In the genomic region with DNA sequence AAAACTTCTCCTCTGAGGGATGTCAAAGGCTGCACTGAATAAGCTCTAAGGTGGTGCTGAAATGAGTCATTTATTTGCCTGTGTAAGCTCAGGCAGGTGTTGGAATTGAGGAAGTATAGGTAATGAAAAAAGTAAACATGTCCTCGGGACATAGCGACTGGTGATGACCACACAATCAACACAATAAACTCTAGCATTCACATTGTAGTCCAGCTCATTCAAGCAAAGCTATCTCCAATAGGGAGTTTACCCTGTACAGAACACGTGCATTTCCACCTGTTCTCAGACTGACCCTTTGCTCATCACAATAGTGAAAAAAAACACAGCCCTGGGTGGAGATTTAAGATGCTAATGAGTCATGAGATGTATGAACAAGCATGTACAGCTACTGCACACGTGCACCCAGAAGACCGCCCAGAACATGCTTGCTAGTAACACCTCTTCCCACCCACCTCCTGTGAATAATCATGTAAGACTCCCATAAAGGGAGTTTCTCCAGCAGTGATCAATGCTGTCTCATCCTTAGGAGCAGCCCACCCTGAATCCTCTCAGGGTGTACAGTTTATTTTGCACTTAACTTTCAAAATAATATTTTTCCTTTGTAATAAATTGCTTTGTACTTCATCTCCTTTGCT, we compare ENCODE assay signal across 2 cellular contexts.
TF ChIP-seq lines count a peak whose summit lies in the region.

No MANE protein-coding gene starts in this region.

TF ChIP-seq in GM23338, 12 proteins besides CTCF, POLR2A, EP300 and RAD21 (continued from another document):
- TF ChIP-seq, protein P1, sequence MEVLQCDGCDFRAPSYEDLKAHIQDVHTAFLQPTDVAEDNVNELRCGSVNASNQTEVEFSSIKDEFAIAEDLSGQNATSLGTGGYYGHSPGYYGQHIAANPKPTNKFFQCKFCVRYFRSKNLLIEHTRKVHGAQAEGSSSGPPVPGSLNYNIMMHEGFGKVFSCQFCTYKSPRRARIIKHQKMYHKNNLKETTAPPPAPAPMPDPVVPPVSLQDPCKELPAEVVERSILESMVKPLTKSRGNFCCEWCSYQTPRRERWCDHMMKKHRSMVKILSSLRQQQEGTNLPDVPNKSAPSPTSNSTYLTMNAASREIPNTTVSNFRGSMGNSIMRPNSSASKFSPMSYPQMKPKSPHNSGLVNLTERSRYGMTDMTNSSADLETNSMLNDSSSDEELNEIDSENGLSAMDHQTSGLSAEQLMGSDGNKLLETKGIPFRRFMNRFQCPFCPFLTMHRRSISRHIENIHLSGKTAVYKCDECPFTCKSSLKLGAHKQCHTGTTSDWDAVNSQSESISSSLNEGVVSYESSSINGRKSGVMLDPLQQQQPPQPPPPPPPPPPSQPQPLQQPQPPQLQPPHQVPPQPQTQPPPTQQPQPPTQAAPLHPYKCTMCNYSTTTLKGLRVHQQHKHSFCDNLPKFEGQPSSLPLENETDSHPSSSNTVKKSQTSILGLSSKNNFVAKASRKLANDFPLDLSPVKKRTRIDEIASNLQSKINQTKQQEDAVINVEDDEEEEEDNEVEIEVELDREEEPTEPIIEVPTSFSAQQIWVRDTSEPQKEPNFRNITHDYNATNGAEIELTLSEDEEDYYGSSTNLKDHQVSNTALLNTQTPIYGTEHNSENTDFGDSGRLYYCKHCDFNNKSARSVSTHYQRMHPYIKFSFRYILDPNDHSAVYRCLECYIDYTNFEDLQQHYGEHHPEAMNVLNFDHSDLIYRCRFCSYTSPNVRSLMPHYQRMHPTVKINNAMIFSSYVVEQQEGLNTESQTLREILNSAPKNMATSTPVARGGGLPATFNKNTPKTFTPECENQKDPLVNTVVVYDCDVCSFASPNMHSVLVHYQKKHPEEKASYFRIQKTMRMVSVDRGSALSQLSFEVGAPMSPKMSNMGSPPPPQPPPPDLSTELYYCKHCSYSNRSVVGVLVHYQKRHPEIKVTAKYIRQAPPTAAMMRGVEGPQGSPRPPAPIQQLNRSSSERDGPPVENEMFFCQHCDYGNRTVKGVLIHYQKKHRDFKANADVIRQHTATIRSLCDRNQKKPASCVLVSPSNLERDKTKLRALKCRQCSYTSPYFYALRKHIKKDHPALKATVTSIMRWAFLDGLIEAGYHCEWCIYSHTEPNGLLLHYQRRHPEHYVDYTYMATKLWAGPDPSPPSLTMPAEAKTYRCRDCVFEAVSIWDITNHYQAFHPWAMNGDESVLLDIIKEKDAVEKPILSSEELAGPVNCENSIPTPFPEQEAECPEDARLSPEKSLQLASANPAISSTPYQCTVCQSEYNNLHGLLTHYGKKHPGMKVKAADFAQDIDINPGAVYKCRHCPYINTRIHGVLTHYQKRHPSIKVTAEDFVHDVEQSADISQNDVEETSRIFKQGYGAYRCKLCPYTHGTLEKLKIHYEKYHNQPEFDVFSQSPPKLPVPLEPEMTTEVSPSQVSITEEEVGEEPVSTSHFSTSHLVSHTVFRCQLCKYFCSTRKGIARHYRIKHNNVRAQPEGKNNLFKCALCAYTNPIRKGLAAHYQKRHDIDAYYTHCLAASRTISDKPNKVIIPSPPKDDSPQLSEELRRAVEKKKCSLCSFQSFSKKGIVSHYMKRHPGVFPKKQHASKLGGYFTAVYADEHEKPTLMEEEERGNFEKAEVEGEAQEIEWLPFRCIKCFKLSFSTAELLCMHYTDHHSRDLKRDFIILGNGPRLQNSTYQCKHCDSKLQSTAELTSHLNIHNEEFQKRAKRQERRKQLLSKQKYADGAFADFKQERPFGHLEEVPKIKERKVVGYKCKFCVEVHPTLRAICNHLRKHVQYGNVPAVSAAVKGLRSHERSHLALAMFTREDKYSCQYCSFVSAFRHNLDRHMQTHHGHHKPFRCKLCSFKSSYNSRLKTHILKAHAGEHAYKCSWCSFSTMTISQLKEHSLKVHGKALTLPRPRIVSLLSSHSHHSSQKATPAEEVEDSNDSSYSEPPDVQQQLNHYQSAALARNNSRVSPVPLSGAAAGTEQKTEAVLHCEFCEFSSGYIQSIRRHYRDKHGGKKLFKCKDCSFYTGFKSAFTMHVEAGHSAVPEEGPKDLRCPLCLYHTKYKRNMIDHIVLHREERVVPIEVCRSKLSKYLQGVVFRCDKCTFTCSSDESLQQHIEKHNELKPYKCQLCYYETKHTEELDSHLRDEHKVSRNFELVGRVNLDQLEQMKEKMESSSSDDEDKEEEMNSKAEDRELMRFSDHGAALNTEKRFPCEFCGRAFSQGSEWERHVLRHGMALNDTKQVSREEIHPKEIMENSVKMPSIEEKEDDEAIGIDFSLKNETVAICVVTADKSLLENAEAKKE (CRISPR knock-in tag; IDR thresholded peaks at IDR 0.05): no peak
- no peak for TF ChIP-seq ZNF114 (CRISPR knock-in tag; IDR thresholded peaks at IDR 0.05)
- no peak for TF ChIP-seq NANOG (IDR thresholded peaks at IDR 0.05; ENCODE audit: borderline replicate concordance)
- TF ChIP-seq, protein P2, sequence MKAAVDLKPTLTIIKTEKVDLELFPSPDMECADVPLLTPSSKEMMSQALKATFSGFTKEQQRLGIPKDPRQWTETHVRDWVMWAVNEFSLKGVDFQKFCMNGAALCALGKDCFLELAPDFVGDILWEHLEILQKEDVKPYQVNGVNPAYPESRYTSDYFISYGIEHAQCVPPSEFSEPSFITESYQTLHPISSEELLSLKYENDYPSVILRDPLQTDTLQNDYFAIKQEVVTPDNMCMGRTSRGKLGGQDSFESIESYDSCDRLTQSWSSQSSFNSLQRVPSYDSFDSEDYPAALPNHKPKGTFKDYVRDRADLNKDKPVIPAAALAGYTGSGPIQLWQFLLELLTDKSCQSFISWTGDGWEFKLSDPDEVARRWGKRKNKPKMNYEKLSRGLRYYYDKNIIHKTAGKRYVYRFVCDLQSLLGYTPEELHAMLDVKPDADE (IDR thresholded peaks at IDR 0.05): no peak
- TF ChIP-seq STAT1 (IDR thresholded peaks at IDR 0.05; ENCODE audit: unreplicated experiment): no peak
- TF ChIP-seq ZNF331 (CRISPR knock-in tag; IDR thresholded peaks at IDR 0.05; ENCODE audit: low read depth): no peak
- TF ChIP-seq JUNB (IDR thresholded peaks at IDR 0.05; ENCODE audit: unreplicated experiment): no peak
- TF ChIP-seq EZH2phosphoT487 (IDR thresholded peaks at IDR 0.05; ENCODE audit: unreplicated experiment): no peak

TF ChIP-seq in liver, 16 proteins besides CTCF, POLR2A, EP300 and RAD21 (continued from another document):
- TF ChIP-seq, protein P3, sequence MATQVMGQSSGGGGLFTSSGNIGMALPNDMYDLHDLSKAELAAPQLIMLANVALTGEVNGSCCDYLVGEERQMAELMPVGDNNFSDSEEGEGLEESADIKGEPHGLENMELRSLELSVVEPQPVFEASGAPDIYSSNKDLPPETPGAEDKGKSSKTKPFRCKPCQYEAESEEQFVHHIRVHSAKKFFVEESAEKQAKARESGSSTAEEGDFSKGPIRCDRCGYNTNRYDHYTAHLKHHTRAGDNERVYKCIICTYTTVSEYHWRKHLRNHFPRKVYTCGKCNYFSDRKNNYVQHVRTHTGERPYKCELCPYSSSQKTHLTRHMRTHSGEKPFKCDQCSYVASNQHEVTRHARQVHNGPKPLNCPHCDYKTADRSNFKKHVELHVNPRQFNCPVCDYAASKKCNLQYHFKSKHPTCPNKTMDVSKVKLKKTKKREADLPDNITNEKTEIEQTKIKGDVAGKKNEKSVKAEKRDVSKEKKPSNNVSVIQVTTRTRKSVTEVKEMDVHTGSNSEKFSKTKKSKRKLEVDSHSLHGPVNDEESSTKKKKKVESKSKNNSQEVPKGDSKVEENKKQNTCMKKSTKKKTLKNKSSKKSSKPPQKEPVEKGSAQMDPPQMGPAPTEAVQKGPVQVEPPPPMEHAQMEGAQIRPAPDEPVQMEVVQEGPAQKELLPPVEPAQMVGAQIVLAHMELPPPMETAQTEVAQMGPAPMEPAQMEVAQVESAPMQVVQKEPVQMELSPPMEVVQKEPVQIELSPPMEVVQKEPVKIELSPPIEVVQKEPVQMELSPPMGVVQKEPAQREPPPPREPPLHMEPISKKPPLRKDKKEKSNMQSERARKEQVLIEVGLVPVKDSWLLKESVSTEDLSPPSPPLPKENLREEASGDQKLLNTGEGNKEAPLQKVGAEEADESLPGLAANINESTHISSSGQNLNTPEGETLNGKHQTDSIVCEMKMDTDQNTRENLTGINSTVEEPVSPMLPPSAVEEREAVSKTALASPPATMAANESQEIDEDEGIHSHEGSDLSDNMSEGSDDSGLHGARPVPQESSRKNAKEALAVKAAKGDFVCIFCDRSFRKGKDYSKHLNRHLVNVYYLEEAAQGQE (IDR thresholded peaks at IDR 0.05): peak; percentile 43
